1 cellular context compared by ENCODE assay signal in genomic region chr5:98498028-98498427, GRCh38.
TF ChIP-seq lines count a peak whose summit lies in the region.

No MANE protein-coding gene starts in this region.

TF ChIP-seq in GM23338, 12 proteins besides CTCF, POLR2A, EP300 and RAD21 (continued from another document):
- TF ChIP-seq ETS1 (IDR thresholded peaks at IDR 0.05), result no peak
- TF ChIP-seq STAT1 (IDR thresholded peaks at IDR 0.05; ENCODE audit: unreplicated experiment), result no peak
- TF ChIP-seq EZH2phosphoT487 (IDR thresholded peaks at IDR 0.05; ENCODE audit: unreplicated experiment), result no peak
- TF ChIP-seq ZNF462 (CRISPR knock-in tag; IDR thresholded peaks at IDR 0.05), result no peak
- TF ChIP-seq CREB1 (CRISPR knock-in tag; IDR thresholded peaks at IDR 0.05; ENCODE audit: low read depth), result no peak
- no peak for TF ChIP-seq EZH2 (IDR thresholded peaks at IDR 0.05; ENCODE audit: low read depth, unreplicated experiment)
- TF ChIP-seq ZNF114 (CRISPR knock-in tag; IDR thresholded peaks at IDR 0.05), result no peak
- TF ChIP-seq POLR2AphosphoS5 (IDR thresholded peaks at IDR 0.05; ENCODE audit: low read depth), result no peak
